19 cellular contexts compared by ENCODE assay signal in the genomic region with DNA sequence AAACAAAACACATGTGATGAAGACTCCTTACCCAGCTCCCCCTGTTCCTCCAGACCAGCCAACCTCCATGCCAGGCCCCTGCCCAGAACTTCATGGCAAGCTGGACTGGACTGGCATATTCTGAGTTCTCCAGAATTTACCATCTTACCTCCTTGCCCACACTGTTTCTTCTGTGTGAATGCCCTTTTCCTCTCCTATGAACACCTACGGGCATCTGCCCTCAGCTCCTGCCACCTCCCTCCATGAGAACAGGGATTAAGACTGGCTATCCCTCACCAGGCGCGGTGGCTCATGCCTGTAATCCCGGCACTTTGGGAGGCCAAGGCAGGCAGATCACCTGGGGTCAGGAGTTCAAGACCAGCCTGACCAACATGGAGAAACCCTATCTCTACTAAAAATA. TPM values are rescaled to one million over a fixed set of nuclear protein-coding genes. Genes with fewer than 3 reads are reported as not detected.
DNase-seq lines count a peak whose midpoint lies in the region; ATAC-seq, FAIRE-seq and TF ChIP-seq lines count a peak whose summit lies in the region.
"Had no signal": no experiment of that assay in that cellular context is flagged by ENCODE, and none has a peak within 500 bp of the region (broad histone marks: within the 10 kb centered on the region; RNA-seq: fewer than 3 reads in every experiment).

No MANE protein-coding gene starts in this region.

- intact Hi-C loops in spleen (cut with DNase I; ENCODE audit: low total_unique reads): loop anchor here (10.0 kb wide), 1 partner anchor 54 kb away; a partner anchor contains a TSS

- no peak for TF ChIP-seq POLR2A in spleen (IDR thresholded peaks at IDR 0.05)

- no peak overlapping the region for H3K4me3 Mint-ChIP-seq in activated T-cell treated with anti-CD3 and anti-CD28 coated beads, Interleukin-2, amount 50 U/mL, for 24 hours
- H3K4me3 Mint-ChIP-seq in nephron: peak overlapping the region in 2 of 3 experiments; percentile 39 to 53
- H3K4me3 Mint-ChIP-seq: CD4-positive, alpha-beta T cell; GM23338 had no signal

- no peaks in the 10 kb centered on the region for H3K36me3 ChIP-seq in spleen

- H3K4me1 Mint-ChIP-seq in activated T-cell treated with anti-CD3 and anti-CD28 coated beads, Interleukin-2, amount 50 U/mL, for 24 hours (ENCODE audit: low read depth): peaks cover 25% of the 10 kb centered on the region
- no peaks in the 10 kb centered on the region for H3K4me1 Mint-ChIP-seq in nephron

- no peaks in the 10 kb centered on the region for H3K9me3 ChIP-seq in spleen
- H3K9me3 ChIP-seq: A549, Caco-2 had no signal

- peaks cover 5 to 57% (median 40%) of the 10 kb centered on the region in 6 donors for H3K4me1 ChIP-seq in spleen

- WGBS in spleen, 5 donors: 77 to 94% (median 89%) methylated on average over 3 to 4 of the region's 4 CpGs

- FAIRE-seq in GM19239 (lab: Jason Lieb, UNC): no peak
- FAIRE-seq: A549, D721Med, G401.6, GM12891, H54 had no signal

- H3K27me3 ChIP-seq in spleen (replicated peaks in 1 of 7): peaks cover 0 to 60% (median 16%) of the 10 kb centered on the region in 7 donors

- CTCF ChIA-PET in RWPE1 (lab: Yijun Ruan, JAX): no interaction called here

- ATAC-seq in GM21723 (IDR thresholded peaks at IDR 0.05; ENCODE audit: unreplicated experiment): no peak
- ATAC-seq: A549, GM23338 had no signal

- no peak overlapping the region for H3K4me3 ChIP-seq in spleen
- H3K4me3 ChIP-seq: A549, GM23338 had no signal

- peak overlapping the region; percentile 75 for H3K27ac ChIP-seq in RWPE1
- no peak overlapping the region for H3K27ac ChIP-seq in spleen
- H3K27ac ChIP-seq: 22Rv1, A549, C4-2B had no signal

- peak overlapping the region; percentile 56 for H3K27ac Mint-ChIP-seq in activated T-cell treated with anti-CD3 and anti-CD28 coated beads, Interleukin-2, amount 50 U/mL, for 24 hours
- H3K27ac Mint-ChIP-seq in nephron: no peak overlapping the region
- H3K27ac Mint-ChIP-seq: CD4-positive, alpha-beta T cell; GM23338 had no signal

- TF ChIP-seq CTCF in RWPE1 (conservative IDR thresholded peaks at IDR 0.05; ENCODE audit: low read depth) (no peak), nephron (IDR thresholded peaks at IDR 0.05; ENCODE audit: unreplicated experiment in 3 of 3) (no peak), spleen (IDR thresholded peaks at IDR 0.05 in 8 of 11, conservative IDR thresholded peaks at IDR 0.05 in 3 of 11) (no peak)

- POLR2A ChIA-PET in RWPE1 (lab: Yijun Ruan, JAX; ENCODE audit: low non-redundant PET): no interaction called here

- DNase-seq in activated T-cell treated with anti-CD3 and anti-CD28 coated beads, Interleukin-2, amount 50 U/mL, for 24 hours: no peak
- DNase-seq in activated T-cell treated with anti-CD3 and anti-CD28 coated beads for 4 hours (no peak), RWPE1 (ENCODE audit: low spot score) (no peak), spleen (peak; percentile 22), GM19239 (ENCODE audit: insufficient read length, low spot score) (no peak)
- DNase-seq: AML-193; Caco-2; CD4-positive, alpha-beta T cell; HCEC 1CT had no signal

- no peaks in the 10 kb centered on the region for H3K9me3 Mint-ChIP-seq in activated T-cell treated with anti-CD3 and anti-CD28 coated beads, Interleukin-2, amount 50 U/mL, for 24 hours
- no peaks in the 10 kb centered on the region for H3K9me3 Mint-ChIP-seq in nephron
- H3K9me3 Mint-ChIP-seq: CD4-positive, alpha-beta T cell had no signal

- H3K27me3 Mint-ChIP-seq in activated T-cell treated with anti-CD3 and anti-CD28 coated beads, Interleukin-2, amount 50 U/mL, for 24 hours: peaks cover 53% of the 10 kb centered on the region
- peaks cover 63% of the 10 kb centered on the region for H3K27me3 Mint-ChIP-seq in nephron (ENCODE audit: low read depth)

- no peaks in the 10 kb centered on the region for H3K36me3 Mint-ChIP-seq in activated T-cell treated with anti-CD3 and anti-CD28 coated beads, Interleukin-2, amount 50 U/mL, for 24 hours (ENCODE audit: low read depth)
- H3K36me3 Mint-ChIP-seq in nephron (ENCODE audit: low read depth): no peaks in the 10 kb centered on the region

RNA-seq across cellular contexts. Expression of a gene that starts 6.4 kb away (rescaled TPM):
- 1 to 10 TPM; 3.7 to 8.7 (median 6.1) TPM for total RNA-seq in spleen
- polyA plus RNA-seq in spleen: 1 to 10 TPM; 2.0 to 6.0 (median 5.3) TPM

RNA-seq across cellular contexts. Expression of a gene that starts 21.5 kb away (rescaled TPM):
- 10 to 100 TPM; 52.5 to 76.2 (median 62.6) TPM for total RNA-seq in spleen
- polyA plus RNA-seq in spleen: 10 to 100 TPM; 21.9 to 44.5 (median 32.6) TPM

RNA-seq across cellular contexts. Expression of a gene that starts 41.3 kb away (rescaled TPM):
- total RNA-seq in spleen: 10 to 100 TPM; 16.7 to 38.7 (median 26.5) TPM
- polyA plus RNA-seq in spleen: 10 to 100 TPM; 31.8 to 53.3 (median 47.5) TPM

RNA-seq across cellular contexts. Expression of a gene that starts 43.4 kb away (rescaled TPM):
- 10 to 100 TPM; 56.7 to 65.3 (median 58.1) TPM for total RNA-seq in spleen
- polyA plus RNA-seq in spleen: 10 to 100 TPM; 11.5 to 17.9 (median 12.2) TPM

RNA-seq across cellular contexts. Expression of a gene that starts 54.4 kb away (rescaled TPM):
- 10 to 100 TPM in 2 of 7 donors, 1 to 10 TPM in 5; 3.2 to 14.4 (median 4.5) TPM for total RNA-seq in spleen
- polyA plus RNA-seq in spleen: 1 to 10 TPM in 2 of 3 donors, under 1 TPM in 1; 0.86 to 5.6 (median 2.7) TPM
- total RNA-seq: GM23338 had no signal
- polyA plus RNA-seq: GM23338 had no signal
